In the genomic region with DNA sequence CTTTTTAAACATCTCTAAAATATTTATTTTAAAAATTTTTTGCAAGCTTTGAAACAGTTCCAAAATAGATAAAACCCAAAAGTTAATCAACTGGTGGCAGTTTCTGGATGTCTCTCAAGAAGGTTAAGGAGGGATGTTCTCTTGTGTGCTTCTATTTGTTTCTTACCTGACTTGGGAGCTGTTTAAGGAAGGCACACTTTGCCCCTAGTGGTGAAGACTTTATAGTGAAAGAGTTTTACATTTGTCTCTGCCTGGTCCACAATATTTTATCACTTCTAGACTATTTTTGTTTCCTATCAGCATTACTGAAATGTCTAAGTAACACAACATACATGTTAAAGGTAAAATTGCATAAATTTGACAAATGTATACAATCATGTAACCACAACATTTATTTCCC, we compare ENCODE assay signal across 10 cellular contexts.
DNase-seq lines count a peak whose midpoint lies in the region; TF ChIP-seq lines count a peak whose summit lies in the region.
"Had no signal": no experiment of that assay in that cellular context is flagged by ENCODE, and none has a peak within 500 bp of the region (broad histone marks: within the 10 kb centered on the region; RNA-seq: fewer than 3 reads in every experiment).

No MANE protein-coding gene starts in this region.

- no peaks in the 10 kb centered on the region for H3K27me3 Mint-ChIP-seq in Calu3 (ENCODE audit: unreplicated experiment)
- no peaks in the 10 kb centered on the region for H3K27me3 Mint-ChIP-seq in T-helper 2 cell treated with Interferon-gamma antibody and Interleukin-4, amounts not matched to agents 5 μg/mL and 100 μg/mL, for 36 hours (ENCODE audit: low read depth)

- H3K36me3 ChIP-seq in mammary epithelial cell (ENCODE audit: insufficient read depth, low read length): no peaks in the 10 kb centered on the region
- H3K36me3 ChIP-seq in osteoblast (ENCODE audit: insufficient read depth, low read length): no peaks in the 10 kb centered on the region

- CTCF ChIA-PET in mammary epithelial cell (lab: Charles Lee; ENCODE audit: low non-redundant PET) (interaction anchor here (0.5 kb wide), 1 partner anchor 67 kb away, joined by 3 read pairs; no protein-coding TSS in a partner anchor), Calu3 (lab: Charles Lee) (no interaction called here)

- in situ Hi-C loops in GM13977 (cut with MboI; ENCODE audit: low pct_unique_long_range_greater_than_20kb, low sequenced_read_pairs, unreplicated experiment) (no loop called here), mammary epithelial cell (cut with MboI; ENCODE audit: low sequenced_read_pairs in 2 of 2) (no loop called here)

- H3K27ac ChIP-seq in mammary epithelial cell (ENCODE audit: insufficient read depth, low read depth, low read length) (no peak overlapping the region), osteoblast (ENCODE audit: low read depth, low read length) (no peak overlapping the region)

- no peaks in the 10 kb centered on the region for H3K36me3 Mint-ChIP-seq in Calu3 (ENCODE audit: insufficient read depth, unreplicated experiment)
- H3K36me3 Mint-ChIP-seq in T-helper 2 cell treated with Interferon-gamma antibody and Interleukin-4, amounts not matched to agents 5 μg/mL and 100 μg/mL, for 36 hours (ENCODE audit: low read depth): no peaks in the 10 kb centered on the region

- no peaks in the 10 kb centered on the region for H4K20me1 ChIP-seq in mammary epithelial cell (ENCODE audit: insufficient read depth, low read length)
- no peaks in the 10 kb centered on the region for H4K20me1 ChIP-seq in osteoblast (ENCODE audit: insufficient read depth, low read length)

- H3K4me1 ChIP-seq in mammary epithelial cell (ENCODE audit: insufficient read depth, low read length) (peaks cover 16% of the 10 kb centered on the region), osteoblast (ENCODE audit: insufficient read depth, low read length) (no peaks in the 10 kb centered on the region)

- H3K4me1 Mint-ChIP-seq in Calu3 (ENCODE audit: low read depth, unreplicated experiment): no peaks in the 10 kb centered on the region
- no peaks in the 10 kb centered on the region for H3K4me1 Mint-ChIP-seq in T-helper 2 cell treated with Interferon-gamma antibody and Interleukin-4, amounts not matched to agents 5 μg/mL and 100 μg/mL, for 36 hours (ENCODE audit: low read depth)

- H3K27ac Mint-ChIP-seq in Calu3 (ENCODE audit: unreplicated experiment): no peak overlapping the region
- no peak overlapping the region for H3K27ac Mint-ChIP-seq in T-helper 2 cell treated with Interferon-gamma antibody and Interleukin-4, amounts not matched to agents 5 μg/mL and 100 μg/mL, for 36 hours

- H3K4me3 ChIP-seq in mammary epithelial cell (replicated peaks in 1 of 3; ENCODE audit: insufficient read depth in 1 of 3, low read depth in 2 of 3, low read length in 3 of 3) (no peak overlapping the region), osteoblast (ENCODE audit: insufficient read depth, low read length) (no peak overlapping the region)

- H2AFZ ChIP-seq in mammary epithelial cell (ENCODE audit: low read depth, low read length) (no peak overlapping the region), osteoblast (ENCODE audit: low read length) (no peak overlapping the region)

- H3K4me3 Mint-ChIP-seq in Calu3 (ENCODE audit: low read depth, unreplicated experiment): no peak overlapping the region
- no peak overlapping the region for H3K4me3 Mint-ChIP-seq in T-helper 2 cell treated with Interferon-gamma antibody and Interleukin-4, amounts not matched to agents 5 μg/mL and 100 μg/mL, for 36 hours

- H3K79me2 ChIP-seq in mammary epithelial cell (ENCODE audit: insufficient read depth, low read length) (no peaks in the 10 kb centered on the region), osteoblast (ENCODE audit: insufficient read depth, low read length) (no peaks in the 10 kb centered on the region)

- no peaks in the 10 kb centered on the region for H3K27me3 ChIP-seq in mammary epithelial cell (ENCODE audit: insufficient read depth, low read length)
- no peaks in the 10 kb centered on the region for H3K27me3 ChIP-seq in osteoblast (ENCODE audit: insufficient read depth, low read length)

- H3K9ac ChIP-seq in mammary epithelial cell (ENCODE audit: insufficient read depth, low read length): no peak overlapping the region

- TF ChIP-seq CTCF in GM13977 (IDR thresholded peaks at IDR 0.05; ENCODE audit: extremely low read depth, insufficient read depth, missing control alignments) (peak; percentile 40), mammary epithelial cell (conservative IDR thresholded peaks at IDR 0.05 in 1 of 2, IDR thresholded peaks at IDR 0.05 in 1 of 2; ENCODE audit: extremely low read depth in 1 of 2, insufficient read depth in 1 of 2, low read depth in 1 of 2, low read length in 2 of 2) (peak; percentile 59 to 61), osteoblast (IDR thresholded peaks at IDR 0.05; ENCODE audit: extremely low read depth, low read depth, low read length) (peak; percentile 57), Calu3 (IDR thresholded peaks at IDR 0.05; ENCODE audit: unreplicated experiment) (no peak)

- H3K4me2 ChIP-seq in mammary epithelial cell (ENCODE audit: insufficient read depth, low read depth, low read length): no peak overlapping the region
- no peak overlapping the region for H3K4me2 ChIP-seq in osteoblast (ENCODE audit: insufficient read depth, low read length)

- intact Hi-C loops in mammary epithelial cell (cut with micrococcal nuclease) (loop anchor here (2.0 to 5.0 kb wide), 2 partner anchors 128 to 236 kb away; no protein-coding TSS in a partner anchor), Calu3 (cut with micrococcal nuclease; ENCODE audit: unreplicated experiment) (no loop called here)

- no peaks in the 10 kb centered on the region for H3K9me3 ChIP-seq in mammary epithelial cell (replicated peaks; ENCODE audit: insufficient read depth, low read length)
- no peaks in the 10 kb centered on the region for H3K9me3 ChIP-seq in osteoblast (ENCODE audit: low read depth, low read length)

- H3K9me3 Mint-ChIP-seq in Calu3 (ENCODE audit: low read depth, unreplicated experiment): peaks cover 11% of the 10 kb centered on the region
- peaks cover 30% of the 10 kb centered on the region for H3K9me3 Mint-ChIP-seq in T-helper 2 cell treated with Interferon-gamma antibody and Interleukin-4, amounts not matched to agents 5 μg/mL and 100 μg/mL, for 36 hours

- dilution Hi-C loops in mammary epithelial cell (cut with HindIII; ENCODE audit: low sequenced_read_pairs): no loop called here

- DNase-seq in GM13977 (ENCODE audit: low spot score) (no peak), LHCN-M2 (ENCODE audit: low read depth) (peak; percentile 12), mammary epithelial cell (peak; percentile 19), osteoblast (ENCODE audit: insufficient read length, low spot score, missing footprints) (no peak), Calu3 (no peak)
- DNase-seq in T-helper 2 cell treated with Interferon-gamma antibody and Interleukin-4, amounts not matched to agents 5 μg/mL and 100 μg/mL, for 36 hours (ENCODE audit: low spot score): no peak
- no peak for DNase-seq in stimulated activated CD4-positive, alpha-beta T cell treated with anti-CD3 and anti-CD28 coated beads, Interleukin-4, amount 100 ng/mL, for 4 hours
- DNase-seq: activated CD4-positive, alpha-beta T cell treated with anti-CD3 and anti-CD28 coated beads, Interleukin-2, amount 50 U/mL, for 48 hours; cerebellar nuclear complex; islet precursor cell had no signal

- BruUV-seq in mammary epithelial cell (replicated peaks; lab: Mats Ljungman, UMichigan): no TSS peak
- BruUV-seq in Calu3 (replicated peaks; lab: Mats Ljungman, UMichigan): no TSS peak

Comparison
In these comparisons a context has a peak if more than half of its experiments do, and no peak if none do; other contexts are left out.
1. DNase-seq: peak in LHCN-M2 (single experiment) and mammary epithelial cell (single experiment); none in GM13977 (single experiment), osteoblast (single experiment), Calu3 (single experiment), T-helper 2 cell treated with Interferon-gamma antibody and Interleukin-4, amounts not matched to agents 5 μg/mL and 100 μg/mL, for 36 hours (single experiment) and stimulated activated CD4-positive, alpha-beta T cell treated with anti-CD3 and anti-CD28 coated beads, Interleukin-4, amount 100 ng/mL, for 4 hours (0 of 2).